Comparison of ENCODE assay signal across 9 cellular contexts in genomic region chr15:60548101-60548500, GRCh38.
DNase-seq lines count a peak whose midpoint lies in the region; ATAC-seq and TF ChIP-seq lines count a peak whose summit lies in the region.
"Had no signal": no experiment of that assay in that cellular context is flagged by ENCODE, and none has a peak within 500 bp of the region (broad histone marks: within the 10 kb centered on the region; RNA-seq: fewer than 3 reads in every experiment).

No MANE protein-coding gene starts in this region.

- TF ChIP-seq POLR2A in suprapubic skin (IDR thresholded peaks at IDR 0.05), result no peak

- no peak for TF ChIP-seq CTCF in suprapubic skin (IDR thresholded peaks at IDR 0.05)

- 94% methylated on average over 7 of the region's 7 CpGs for WGBS in suprapubic skin

- peaks cover 8% of the 10 kb centered on the region for H3K4me1 ChIP-seq in suprapubic skin

- DNase-seq in activated CD8-positive, alpha-beta memory T cell treated with anti-CD3 and anti-CD28 coated beads for 48 hours (ENCODE audit: low read depth in 2 of 3, low spot score in 2 of 3), result peak in 2 of 3 experiments; percentile 40 to 42
- DNase-seq in stimulated activated CD4-positive, alpha-beta T cell treated with anti-CD3 and anti-CD28 coated beads, Interleukin-15, amount 100 ng/mL, for 24 hours, result peak; percentile 80
- no peak for DNase-seq in effector CD4-positive, alpha-beta T cell
- DNase-seq in NCI-H187 treated with DMSO at 0.1 percent for 48 hours (lab: John Stamatoyannopoulos, UW) (no peak), suprapubic skin (ENCODE audit: low spot score in 2 of 2) (no peak), SHP77 treated with DMSO at 0.1 percent for 48 hours (lab: John Stamatoyannopoulos, UW) (no peak)

- no peaks in the 10 kb centered on the region for H3K9me3 ChIP-seq in suprapubic skin

- H3K27ac ChIP-seq in suprapubic skin, result no peak overlapping the region
- H3K27ac ChIP-seq: epithelial cell of prostate had no signal

- H3K27me3 ChIP-seq in suprapubic skin, result no peaks in the 10 kb centered on the region

- H3K36me3 ChIP-seq in suprapubic skin, result no peaks in the 10 kb centered on the region

- H3K4me3 ChIP-seq in suprapubic skin, result no peak overlapping the region

- no peak for TF ChIP-seq EP300 in suprapubic skin (IDR thresholded peaks at IDR 0.05)

- peak; percentile 81 for ATAC-seq in GM19023 (IDR thresholded peaks at IDR 0.05; ENCODE audit: unreplicated experiment)
- peak; percentile 57 for ATAC-seq in HG03039 (IDR thresholded peaks at IDR 0.05; ENCODE audit: unreplicated experiment)

Comparison
In these comparisons a context has a peak if more than half of its experiments do, and no peak if none do; other contexts are left out.
1. DNase-seq: peak in activated CD8-positive, alpha-beta memory T cell treated with anti-CD3 and anti-CD28 coated beads for 48 hours (2 of 3) and stimulated activated CD4-positive, alpha-beta T cell treated with anti-CD3 and anti-CD28 coated beads, Interleukin-15, amount 100 ng/mL, for 24 hours (single experiment); none in effector CD4-positive, alpha-beta T cell (single experiment), NCI-H187 treated with DMSO at 0.1 percent for 48 hours (single experiment), suprapubic skin (0 of 2) and SHP77 treated with DMSO at 0.1 percent for 48 hours (single experiment).